Comparison of ENCODE assay signal across 1 cellular context in genomic region chr11:64771861-64772260, GRCh38.
TF ChIP-seq lines count a peak whose summit lies in the region.

No MANE protein-coding gene starts in this region.

TF ChIP-seq in HepG2, 621 proteins besides CTCF, POLR2A, EP300 and RAD21:
- TF ChIP-seq ZFP90 (CRISPR knock-in tag; IDR thresholded peaks at IDR 0.05; ENCODE audit: borderline replicate concordance) = no peak
- no peak for TF ChIP-seq ZNF646 (CRISPR knock-in tag; IDR thresholded peaks at IDR 0.05)
- TF ChIP-seq IRF2 (CRISPR knock-in tag; IDR thresholded peaks at IDR 0.05) = no peak
- no peak for TF ChIP-seq BHLHE40 (IDR thresholded peaks at IDR 0.05; ENCODE audit: low read length)
- peak; percentile 32 for TF ChIP-seq RBM22 (optimal IDR thresholded peaks at IDR 0.05; ENCODE audit: low read length)
- TF ChIP-seq JARID2 (CRISPR knock-in tag; IDR thresholded peaks at IDR 0.05; ENCODE audit: insufficient replicate concordance) = no peak
- no peak for TF ChIP-seq ZBTB4 (CRISPR knock-in tag; IDR thresholded peaks at IDR 0.05; ENCODE audit: borderline replicate concordance)
- TF ChIP-seq POLR2AphosphoS5 (IDR thresholded peaks at IDR 0.05; ENCODE audit: low read depth, low read length) = 0 out of 2 replicates have a peak, but pooled peaks have one; percentile 14
- no peak for TF ChIP-seq CREBL2 (CRISPR knock-in tag; IDR thresholded peaks at IDR 0.05; ENCODE audit: borderline replicate concordance)
- no peak for TF ChIP-seq ZNF839 (CRISPR knock-in tag; IDR thresholded peaks at IDR 0.05; ENCODE audit: borderline replicate concordance)
- no peak for TF ChIP-seq PRDM15 (CRISPR knock-in tag; IDR thresholded peaks at IDR 0.05)
- TF ChIP-seq FOXO4 (CRISPR knock-in tag; conservative IDR thresholded peaks at IDR 0.05) = no peak
- TF ChIP-seq TCF7L2 (IDR thresholded peaks at IDR 0.05; ENCODE audit: low read depth, low read length) = no peak
- TF ChIP-seq ZNF850 (CRISPR knock-in tag; conservative IDR thresholded peaks at IDR 0.05) = no peak
- TF ChIP-seq RORA (CRISPR knock-in tag; IDR thresholded peaks at IDR 0.05) = no peak
- TF ChIP-seq ZUFSP (CRISPR knock-in tag; IDR thresholded peaks at IDR 0.05; ENCODE audit: borderline replicate concordance) = no peak
- no peak for TF ChIP-seq ZNF503 (CRISPR knock-in tag; IDR thresholded peaks at IDR 0.05)
- TF ChIP-seq HNF4G (IDR thresholded peaks at IDR 0.05; ENCODE audit: borderline replicate concordance, low read depth, low read length) = no peak
- no peak for TF ChIP-seq HNF4G (CRISPR knock-in tag; IDR thresholded peaks at IDR 0.05; ENCODE audit: borderline replicate concordance, low read depth)
